8 cellular contexts compared by ENCODE assay signal in the genomic region with DNA sequence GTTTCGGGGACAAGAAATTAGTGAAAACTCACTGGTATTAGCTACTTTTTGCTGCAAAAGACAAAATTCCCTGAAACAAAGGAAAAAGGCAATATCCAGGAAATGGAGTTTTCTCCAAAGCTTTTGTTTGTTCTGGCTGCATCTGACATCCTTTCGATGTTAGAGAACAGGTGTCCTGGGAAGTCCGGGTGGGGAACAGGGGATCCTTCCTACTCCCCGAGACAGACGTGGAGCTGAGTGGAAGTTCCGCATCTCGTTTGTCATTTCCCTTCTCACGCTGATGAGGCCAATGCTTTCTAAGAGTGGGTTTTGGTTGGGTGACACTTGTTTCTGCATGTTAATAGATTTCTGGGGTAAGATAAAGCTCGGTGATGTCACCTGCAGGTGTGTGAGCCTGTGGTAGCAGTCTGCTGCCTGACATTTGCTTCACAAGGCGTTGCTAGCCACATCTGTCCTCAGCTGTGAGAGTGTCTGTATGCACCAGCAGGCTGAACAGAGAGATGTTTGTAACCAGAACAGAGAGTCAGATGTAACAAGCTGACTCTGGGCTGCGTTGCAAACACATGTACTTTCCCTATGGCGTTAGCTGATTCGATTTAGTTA.
A peak's percentile ranks its signal among the peaks of the same experiment; 100 is the strongest.
DNase-seq lines count a peak whose midpoint lies in the region; ATAC-seq and TF ChIP-seq lines count a peak whose summit lies in the region.

No MANE protein-coding gene starts in this region.

- H3K79me1 ChIP-seq in mesenchymal stem cell (replicated peaks; ENCODE audit: low read length, poor library complexity, severe bottlenecking), result no peaks in the 10 kb centered on the region

- H3K9ac ChIP-seq in mesenchymal stem cell (ENCODE audit: low read length), result no peak overlapping the region

- no peak overlapping the region for H2BK12ac ChIP-seq in mesenchymal stem cell (ENCODE audit: low read length in 2 of 2)

- no peak overlapping the region for H2BK15ac ChIP-seq in mesenchymal stem cell (ENCODE audit: low read depth, poor library complexity, severe bottlenecking)

- H3K4me1 ChIP-seq in effector memory CD4-positive, alpha-beta T cell (ENCODE audit: control insufficient read depth, insufficient read depth, low read length, poor library complexity, severe bottlenecking), result peaks cover 20% of the 10 kb centered on the region
- H3K4me1 ChIP-seq in mesenchymal stem cell (ENCODE audit: control insufficient read depth, insufficient read depth, low read depth, low read length) (no peaks in the 10 kb centered on the region), BE2C (no peaks in the 10 kb centered on the region)

- no peak overlapping the region for H2AK5ac ChIP-seq in mesenchymal stem cell (ENCODE audit: low read length, severe bottlenecking)

- no peak overlapping the region for H3K23ac ChIP-seq in mesenchymal stem cell (ENCODE audit: low read length in 2 of 2)

- no peak overlapping the region for H3K14ac ChIP-seq in mesenchymal stem cell (ENCODE audit: low read length in 2 of 2)

- no peak overlapping the region for H2AFZ ChIP-seq in mesenchymal stem cell (ENCODE audit: low read depth, low read length)

- H3K27ac ChIP-seq in effector memory CD4-positive, alpha-beta T cell (ENCODE audit: insufficient read depth, low read length, poor library complexity, severe bottlenecking), result peak overlapping the region; percentile 52
- H3K27ac ChIP-seq in mesenchymal stem cell (ENCODE audit: low read length, poor library complexity, severe bottlenecking), result no peak overlapping the region

- WGBS in mesenchymal stem cell, result 73% methylated on average over 11 of the region's 13 CpGs

- no peak for TF ChIP-seq CTCF in BE2C (IDR thresholded peaks at IDR 0.05; ENCODE audit: low read depth, low read length)

- H3K4me3 ChIP-seq in effector memory CD4-positive, alpha-beta T cell (ENCODE audit: insufficient read depth, low read depth, low read length, poor library complexity, severe bottlenecking), result peak overlapping the region; percentile 31
- H3K4me3 ChIP-seq in mesenchymal stem cell (ENCODE audit: insufficient read depth in 1 of 2, low read depth in 1 of 2, low read length in 2 of 2), result no peak overlapping the region
- H3K4me3 ChIP-seq in BE2C (ENCODE audit: low read depth, low read length), result no peak overlapping the region

- no peak overlapping the region for H2BK5ac ChIP-seq in mesenchymal stem cell (ENCODE audit: low read depth, low read length, poor library complexity, severe bottlenecking)

- H2BK120ac ChIP-seq in mesenchymal stem cell (ENCODE audit: low read depth, low read length), result no peak overlapping the region

- H3K4ac ChIP-seq in mesenchymal stem cell (ENCODE audit: low read depth in 1 of 2, low read length in 2 of 2), result no peak overlapping the region

- H3K4me2 ChIP-seq in mesenchymal stem cell (ENCODE audit: low read length, poor library complexity, severe bottlenecking), result no peak overlapping the region

- H3K9me3 ChIP-seq in effector memory CD4-positive, alpha-beta T cell (ENCODE audit: control insufficient read depth, low read length), result no peaks in the 10 kb centered on the region
- H3K9me3 ChIP-seq in mesenchymal stem cell (ENCODE audit: control insufficient read depth, low read length), result no peaks in the 10 kb centered on the region
- H3K9me3 ChIP-seq in BE2C, result no peaks in the 10 kb centered on the region

- DNase-seq in T-helper 2 cell (peak in 4 of 5 experiments; percentile 45 to 99 (median 68)), mesenchymal stem cell (no peak), BE2C (no peak), HPDE6-E6E7 (ENCODE audit: extremely low spot score) (no peak)
- peak; percentile 48 to 59 (median 49) for DNase-seq in effector memory CD4-positive, alpha-beta T cell
- peak; percentile 72 for DNase-seq in stimulated activated CD8-positive, alpha-beta memory T cell treated with anti-CD3 and anti-CD28 coated beads, Interleukin-4, amount 100 ng/mL, for 48 hours

- no peak overlapping the region for H4K8ac ChIP-seq in mesenchymal stem cell (ENCODE audit: low read length)

- no peak overlapping the region for H3K18ac ChIP-seq in mesenchymal stem cell (ENCODE audit: low read depth in 1 of 2, low read length in 2 of 2)

- H3K27me3 ChIP-seq in effector memory CD4-positive, alpha-beta T cell (replicated peaks; ENCODE audit: control insufficient read depth, insufficient read depth, low read length, poor library complexity, severe bottlenecking), result no peaks in the 10 kb centered on the region
- H3K27me3 ChIP-seq in mesenchymal stem cell (ENCODE audit: control insufficient read depth in 1 of 2, insufficient read depth in 1 of 2, low read length in 2 of 2), result peaks cover 47 to 73% of the 10 kb centered on the region in 2 experiments
- H3K27me3 ChIP-seq in BE2C, result no peaks in the 10 kb centered on the region

- ATAC-seq in GM18870 (IDR thresholded peaks at IDR 0.05; ENCODE audit: unreplicated experiment) (peak; percentile 88), HG03025 (IDR thresholded peaks at IDR 0.05; ENCODE audit: low FRiP score, unreplicated experiment) (peak; percentile 88)

- no peaks in the 10 kb centered on the region for H3K36me3 ChIP-seq in effector memory CD4-positive, alpha-beta T cell (ENCODE audit: control insufficient read depth, insufficient read depth, low read length)
- H3K36me3 ChIP-seq in mesenchymal stem cell (ENCODE audit: control insufficient read depth in 1 of 2, insufficient read depth in 2 of 2, low read depth in 1 of 2, low read length in 2 of 2), result no peaks in the 10 kb centered on the region
- H3K36me3 ChIP-seq in BE2C, result no peaks in the 10 kb centered on the region

- H4K91ac ChIP-seq in mesenchymal stem cell (ENCODE audit: low read length), result no peak overlapping the region

Comparison
In these comparisons a context has a peak if more than half of its experiments do, and no peak if none do; other contexts are left out.
1. DNase-seq: peak in T-helper 2 cell (4 of 5), effector memory CD4-positive, alpha-beta T cell (3 of 3) and stimulated activated CD8-positive, alpha-beta memory T cell treated with anti-CD3 and anti-CD28 coated beads, Interleukin-4, amount 100 ng/mL, for 48 hours (single experiment); none in mesenchymal stem cell (single experiment), BE2C (single experiment) and HPDE6-E6E7 (single experiment).